ENCODE assay signal across 8 cellular contexts in the genomic region with DNA sequence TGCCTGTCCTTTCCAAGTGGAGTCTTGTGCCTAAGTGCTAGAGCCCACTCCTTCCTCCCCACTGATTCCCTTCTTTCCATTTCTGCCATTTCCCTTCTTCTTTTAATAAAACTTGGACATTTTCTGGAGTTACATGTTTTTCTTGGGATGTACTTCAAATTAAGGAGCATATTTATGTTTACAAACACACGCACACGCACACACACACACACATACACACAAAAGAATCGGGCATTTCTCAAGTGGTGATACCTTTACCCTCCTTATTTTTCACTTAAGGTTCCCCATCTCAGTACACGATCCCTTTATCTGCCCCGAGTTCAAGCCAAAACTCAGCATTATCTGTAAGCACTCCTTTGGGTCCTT.
DNase-seq lines count a peak whose midpoint lies in the region; ATAC-seq and TF ChIP-seq lines count a peak whose summit lies in the region.

No MANE protein-coding gene starts in this region.

- 16% methylated on average over 5 of the region's 5 CpGs for WGBS in esophagus muscularis mucosa
- 9 to 18% (median 10%) methylated on average over 5 of the region's 5 CpGs for WGBS in stomach, 5 donors

- TF ChIP-seq CTCF in AG10803 (conservative IDR thresholded peaks at IDR 0.05; ENCODE audit: low read length), result no peak
- TF ChIP-seq CTCF in esophagus muscularis mucosa (IDR thresholded peaks at IDR 0.05), result no peak
- TF ChIP-seq CTCF in stomach (IDR thresholded peaks at IDR 0.05), result no peak

- H3K9ac ChIP-seq in HUES48 (ENCODE audit: low read depth, low read length), result peak overlapping the region; percentile 98

- DNase-seq in AG10803 (ENCODE audit: low read depth) (no peak), esophagus muscularis mucosa (ENCODE audit: extremely low spot score) (no peak), stomach (no peak), NCI-H774 (lab: John Stamatoyannopoulos, UW) (no peak), SKM-1 (lab: John Stamatoyannopoulos, UW; ENCODE audit: unreplicated experiment) (no peak)
- no peak for DNase-seq in activated CD8-positive, alpha-beta memory T cell treated with anti-CD3 and anti-CD28 coated beads, Interleukin-2, amount 50 U/mL, for 48 hours

- H3K9me3 ChIP-seq in HUES48 (ENCODE audit: control insufficient read depth, insufficient read depth, low read length), result no peaks in the 10 kb centered on the region
- H3K9me3 ChIP-seq in esophagus muscularis mucosa, result no peaks in the 10 kb centered on the region
- H3K9me3 ChIP-seq in stomach, result no peaks in the 10 kb centered on the region

- peak overlapping the region; percentile 100 for H3K27ac ChIP-seq in HUES48 (ENCODE audit: low read depth, low read length)
- peak overlapping the region; percentile 85 to 90 (median 87) for H3K27ac ChIP-seq in esophagus muscularis mucosa (replicated peaks in 1 of 4)
- peak overlapping the region; percentile 88 to 97 (median 93) for H3K27ac ChIP-seq in stomach

- H3K36me3 ChIP-seq in HUES48 (ENCODE audit: control insufficient read depth, insufficient read depth, low read length) (peaks cover 19% of the 10 kb centered on the region), esophagus muscularis mucosa (no peaks in the 10 kb centered on the region), stomach (no peaks in the 10 kb centered on the region)

- intact Hi-C loops in esophagus muscularis mucosa (cut with DNase I), result no loop called here
- intact Hi-C loops in stomach (cut with DNase I; ENCODE audit: low total_unique reads), result no loop called here

- H3K4me3 ChIP-seq in AG10803 (ENCODE audit: low read length) (peak overlapping the region; percentile 50), HUES48 (ENCODE audit: low read depth, low read length) (peak overlapping the region; percentile 97), esophagus muscularis mucosa (peak overlapping the region; percentile 44 to 57 (median 54)), stomach (peak overlapping the region; percentile 16 to 37 (median 24))

- H3K27me3 ChIP-seq in HUES48 (ENCODE audit: control insufficient read depth, insufficient read depth, low read length) (no peaks in the 10 kb centered on the region), esophagus muscularis mucosa (no peaks in the 10 kb centered on the region), stomach (no peaks in the 10 kb centered on the region)

- TF ChIP-seq POLR2A in esophagus muscularis mucosa (IDR thresholded peaks at IDR 0.05; ENCODE audit: low read depth) (no peak), stomach (IDR thresholded peaks at IDR 0.05) (no peak)

- H3K4me1 ChIP-seq in HUES48 (ENCODE audit: control insufficient read depth, insufficient read depth, low read length) (peaks cover 26% of the 10 kb centered on the region), esophagus muscularis mucosa (peaks cover 23 to 47% (median 39%) of the 10 kb centered on the region in 4 donors), stomach (peaks cover 10 to 50% (median 32%) of the 10 kb centered on the region in 4 donors)

- ATAC-seq in GM21515 (IDR thresholded peaks at IDR 0.05; ENCODE audit: unreplicated experiment), result peak; percentile 26

- no peak for TF ChIP-seq EP300 in esophagus muscularis mucosa (IDR thresholded peaks at IDR 0.05)
- TF ChIP-seq EP300 in stomach (IDR thresholded peaks at IDR 0.05), result no peak

Comparison
In these comparisons a context has a peak if more than half of its experiments do, and no peak if none do; other contexts are left out.
1. H3K4me3 ChIP-seq: peak in every context shown above with its lines; median percentile 97 in HUES48; 54 in esophagus muscularis mucosa; 50 in AG10803; 24 in stomach.